ENCODE assay signal across 22 cellular contexts in genomic region chr19:16715613-16716012, GRCh38. TPM values are rescaled to one million over a fixed set of nuclear protein-coding genes. Genes with fewer than 3 reads are reported as not detected.
"Had no signal": no experiment of that assay in that cellular context is flagged by ENCODE, and none has a peak within 500 bp of the region (broad histone marks: within the 10 kb centered on the region; RNA-seq: fewer than 3 reads in every experiment).

No MANE protein-coding gene starts in this region.

- H3K4me1 Mint-ChIP-seq: nephron progenitor cell had no signal

- H3K36me3 ChIP-seq: heart left ventricle, right lobe of liver, tibial artery, upper lobe of left lung, uterus had no signal

- H3K4me1 ChIP-seq: heart left ventricle, psoas muscle, uterus had no signal

- H3K4me3 Mint-ChIP-seq: naive thymus-derived CD4-positive, alpha-beta T cell; nephron progenitor cell had no signal

- ATAC-seq: heart left ventricle; naive thymus-derived CD4-positive, alpha-beta T cell; psoas muscle had no signal

- H3K27ac ChIP-seq: dorsolateral prefrontal cortex, heart left ventricle, psoas muscle, right lobe of liver, tibial artery, upper lobe of left lung, uterus had no signal

- DNase-seq: cortex of kidney; dorsolateral prefrontal cortex; effector CD8-positive, alpha-beta T cell; heart left ventricle; hippocampal formation; mesendoderm; naive thymus-derived CD4-positive, alpha-beta T cell; nephron progenitor cell; psoas muscle; retina; right lobe of liver; stimulated activated CD4-positive, alpha-beta T cell treated with anti-CD3 and anti-CD28 coated beads, Interleukin-4, amount 100 ng/mL, for 1 hour; stimulated activated CD8-positive, alpha-beta memory T cell treated with anti-CD3 and anti-CD28 coated beads, Interleukin-4, amount 100 ng/mL, for 48 hours; stimulated activated naive CD4-positive, alpha-beta T cell; tibial artery; upper lobe of left lung; uterus had no signal

- H3K27ac Mint-ChIP-seq: naive thymus-derived CD4-positive, alpha-beta T cell; nephron progenitor cell had no signal

- H3K9me3 ChIP-seq: heart left ventricle, psoas muscle, right lobe of liver, tibial artery, upper lobe of left lung, uterus had no signal

- H3K4me3 ChIP-seq: dorsolateral prefrontal cortex, heart left ventricle, psoas muscle, right lobe of liver, tibial artery, upper lobe of left lung, uterus had no signal

- H3K9me3 Mint-ChIP-seq: naive thymus-derived CD4-positive, alpha-beta T cell; nephron progenitor cell had no signal

- H3K36me3 Mint-ChIP-seq: naive thymus-derived CD4-positive, alpha-beta T cell had no signal

- H3K27me3 ChIP-seq: dorsolateral prefrontal cortex, heart left ventricle, right lobe of liver, tibial artery, upper lobe of left lung, uterus had no signal

RNA-seq across cellular contexts. Expression of gene NWD1, which starts 4.0 kb away (rescaled TPM):
- total RNA-seq: fibroblast of lung; glomerular endothelial cell; lung microvascular endothelial cell; naive thymus-derived CD4-positive, alpha-beta T cell; osteoblast had no signal
- polyA plus RNA-seq: fibroblast of lung; liver; naive thymus-derived CD4-positive, alpha-beta T cell had no signal
